1 cellular context compared by ENCODE assay signal in the genomic region with DNA sequence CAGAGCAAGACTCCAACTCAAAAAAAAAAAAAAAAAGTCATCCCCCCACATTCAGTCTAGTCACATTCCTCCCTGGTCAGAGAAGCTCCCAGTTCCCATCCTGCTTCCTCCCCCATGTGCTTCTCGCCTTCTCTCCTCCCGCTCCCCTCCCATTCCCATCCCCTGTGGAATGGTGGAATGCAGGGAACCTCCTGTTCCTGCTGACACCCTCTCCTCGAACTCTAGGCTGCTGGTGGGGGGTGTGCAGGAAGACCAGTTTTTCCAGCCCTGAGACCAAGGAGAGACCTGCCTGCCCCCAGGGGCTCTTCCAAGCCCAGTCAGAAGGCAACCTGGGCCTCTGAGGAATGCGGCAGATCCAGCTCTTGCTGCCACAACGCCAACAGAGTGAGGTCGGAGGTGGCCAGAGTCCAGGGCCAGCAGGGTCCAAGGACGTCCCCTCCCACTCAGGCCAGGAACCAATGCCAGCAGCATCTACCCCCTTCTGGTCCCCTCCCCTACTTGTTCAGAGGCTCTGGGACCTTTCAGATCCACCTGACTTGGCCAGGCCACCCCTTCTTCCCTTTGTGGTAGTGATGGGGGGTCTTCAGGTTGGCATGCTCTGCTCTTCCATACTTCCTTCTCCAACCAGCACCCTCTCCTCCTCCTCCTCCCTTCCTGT.
A peak's percentile ranks its signal among the peaks of the same experiment; 100 is the strongest.
TF ChIP-seq lines count a peak whose summit lies in the region.

No MANE protein-coding gene starts in this region.

TF ChIP-seq in HepG2, 621 proteins besides CTCF, POLR2A, EP300 and RAD21 (continued from another document):
- TF ChIP-seq, protein P1, sequence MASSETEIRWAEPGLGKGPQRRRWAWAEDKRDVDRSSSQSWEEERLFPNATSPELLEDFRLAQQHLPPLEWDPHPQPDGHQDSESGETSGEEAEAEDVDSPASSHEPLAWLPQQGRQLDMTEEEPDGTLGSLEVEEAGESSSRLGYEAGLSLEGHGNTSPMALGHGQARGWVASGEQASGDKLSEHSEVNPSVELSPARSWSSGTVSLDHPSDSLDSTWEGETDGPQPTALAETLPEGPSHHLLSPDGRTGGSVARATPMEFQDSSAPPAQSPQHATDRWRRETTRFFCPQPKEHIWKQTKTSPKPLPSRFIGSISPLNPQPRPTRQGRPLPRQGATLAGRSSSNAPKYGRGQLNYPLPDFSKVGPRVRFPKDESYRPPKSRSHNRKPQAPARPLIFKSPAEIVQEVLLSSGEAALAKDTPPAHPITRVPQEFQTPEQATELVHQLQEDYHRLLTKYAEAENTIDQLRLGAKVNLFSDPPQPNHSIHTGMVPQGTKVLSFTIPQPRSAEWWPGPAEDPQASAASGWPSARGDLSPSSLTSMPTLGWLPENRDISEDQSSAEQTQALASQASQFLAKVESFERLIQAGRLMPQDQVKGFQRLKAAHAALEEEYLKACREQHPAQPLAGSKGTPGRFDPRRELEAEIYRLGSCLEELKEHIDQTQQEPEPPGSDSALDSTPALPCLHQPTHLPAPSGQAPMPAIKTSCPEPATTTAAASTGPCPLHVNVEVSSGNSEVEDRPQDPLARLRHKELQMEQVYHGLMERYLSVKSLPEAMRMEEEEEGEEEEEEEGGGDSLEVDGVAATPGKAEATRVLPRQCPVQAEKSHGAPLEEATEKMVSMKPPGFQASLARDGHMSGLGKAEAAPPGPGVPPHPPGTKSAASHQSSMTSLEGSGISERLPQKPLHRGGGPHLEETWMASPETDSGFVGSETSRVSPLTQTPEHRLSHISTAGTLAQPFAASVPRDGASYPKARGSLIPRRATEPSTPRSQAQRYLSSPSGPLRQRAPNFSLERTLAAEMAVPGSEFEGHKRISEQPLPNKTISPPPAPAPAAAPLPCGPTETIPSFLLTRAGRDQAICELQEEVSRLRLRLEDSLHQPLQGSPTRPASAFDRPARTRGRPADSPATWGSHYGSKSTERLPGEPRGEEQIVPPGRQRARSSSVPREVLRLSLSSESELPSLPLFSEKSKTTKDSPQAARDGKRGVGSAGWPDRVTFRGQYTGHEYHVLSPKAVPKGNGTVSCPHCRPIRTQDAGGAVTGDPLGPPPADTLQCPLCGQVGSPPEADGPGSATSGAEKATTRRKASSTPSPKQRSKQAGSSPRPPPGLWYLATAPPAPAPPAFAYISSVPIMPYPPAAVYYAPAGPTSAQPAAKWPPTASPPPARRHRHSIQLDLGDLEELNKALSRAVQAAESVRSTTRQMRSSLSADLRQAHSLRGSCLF (CRISPR knock-in tag; IDR thresholded peaks at IDR 0.05; ENCODE audit: borderline replicate concordance), result no peak
- TF ChIP-seq AGO2 (optimal IDR thresholded peaks at IDR 0.05; ENCODE audit: low read depth, low read length) (no peak), CBX5 (CRISPR knock-in tag; IDR thresholded peaks at IDR 0.05; ENCODE audit: borderline replicate concordance) (no peak), ELF3 (CRISPR knock-in tag; IDR thresholded peaks at IDR 0.05) (peak; percentile 63), MAFK (conservative IDR thresholded peaks at IDR 0.05 in 1 of 2, IDR thresholded peaks at IDR 0.05 in 1 of 2; ENCODE audit: low read length in 2 of 2) (no peak), TOPORS (CRISPR knock-in tag; IDR thresholded peaks at IDR 0.05) (peak; percentile 63; the same call in 1 of the 2 replicates), KDM4B (CRISPR knock-in tag; IDR thresholded peaks at IDR 0.05) (no peak; the same call in 1 of the 2 replicates)
- TF ChIP-seq, protein P2, sequence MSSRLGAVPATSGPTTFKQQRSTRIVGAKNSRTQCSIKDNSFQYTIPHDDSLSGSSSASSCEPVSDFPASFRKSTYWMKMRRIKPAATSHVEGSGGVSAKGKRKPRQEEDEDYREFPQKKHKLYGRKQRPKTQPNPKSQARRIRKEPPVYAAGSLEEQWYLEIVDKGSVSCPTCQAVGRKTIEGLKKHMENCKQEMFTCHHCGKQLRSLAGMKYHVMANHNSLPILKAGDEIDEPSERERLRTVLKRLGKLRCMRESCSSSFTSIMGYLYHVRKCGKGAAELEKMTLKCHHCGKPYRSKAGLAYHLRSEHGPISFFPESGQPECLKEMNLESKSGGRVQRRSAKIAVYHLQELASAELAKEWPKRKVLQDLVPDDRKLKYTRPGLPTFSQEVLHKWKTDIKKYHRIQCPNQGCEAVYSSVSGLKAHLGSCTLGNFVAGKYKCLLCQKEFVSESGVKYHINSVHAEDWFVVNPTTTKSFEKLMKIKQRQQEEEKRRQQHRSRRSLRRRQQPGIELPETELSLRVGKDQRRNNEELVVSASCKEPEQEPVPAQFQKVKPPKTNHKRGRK (CRISPR knock-in tag; IDR thresholded peaks at IDR 0.05), result no peak
